Comparison of ENCODE assay signal across 13 cellular contexts in genomic region chr1:17287377-17287776, GRCh38.
DNase-seq lines count a peak whose midpoint lies in the region; TF ChIP-seq lines count a peak whose summit lies in the region.
"Had no signal": no experiment of that assay in that cellular context is flagged by ENCODE, and none has a peak within 500 bp of the region (broad histone marks: within the 10 kb centered on the region; RNA-seq: fewer than 3 reads in every experiment).

No MANE protein-coding gene starts in this region.

- no peak for TF ChIP-seq CTCF in AG04449 (IDR thresholded peaks at IDR 0.05; ENCODE audit: insufficient read depth, low read length, missing control alignments)
- TF ChIP-seq CTCF in foreskin fibroblast (IDR thresholded peaks at IDR 0.05; ENCODE audit: low read depth, low read length): no peak

- H3K4me3 ChIP-seq in AG04449 (ENCODE audit: low read depth, low read length): no peak overlapping the region
- H3K4me3 ChIP-seq in foreskin fibroblast (ENCODE audit: low read depth in 1 of 2, low read length in 2 of 2): no peak overlapping the region
- H3K4me3 ChIP-seq: breast epithelium had no signal

- DNase-seq in AG04449 (ENCODE audit: low read depth, low spot score) (peak; percentile 50), HS-5 (ENCODE audit: low read depth) (peak; percentile 68), SKM-1 treated with dmso at 0.1 percent for 144 hours (lab: John Stamatoyannopoulos, UW; ENCODE audit: unreplicated experiment) (peak; percentile 42), foreskin fibroblast (peak; percentile 67 to 80), T-helper 1 cell (no peak)
- no peak for DNase-seq in activated CD4-positive, alpha-beta T cell treated with anti-CD3 and anti-CD28 coated beads, Interleukin-2, amount 50 U/mL, for 4 hours
- no peak for DNase-seq in stimulated activated CD4-positive, alpha-beta T cell treated with anti-CD3 and anti-CD28 coated beads, Interleukin-4, amount 100 ng/mL, for 24 hours
- DNase-seq in stimulated activated CD4-positive, alpha-beta T cell treated with anti-CD3 and anti-CD28 coated beads, Interleukin-4, amount 100 ng/mL, for 4 hours: no peak
- DNase-seq: activated T-cell treated with anti-CD3 and anti-CD28 coated beads, Interleukin-2, amount 50 U/mL, for 4 hours; BE2C; NCI-H446 treated with DMSO at 0.1 percent for 48 hours; stimulated activated naive CD8-positive, alpha-beta T cell treated with anti-CD3 and anti-CD28 coated beads, Interleukin-15, Interleukin-2, amounts not matched to agents 100 U/mL and 50 U/mL, for 24 hours had no signal

- POLR2A ChIA-PET in AG04449 (lab: Yijun Ruan, JAX): interaction anchor here (0.6 kb wide), 1 partner anchor 20 kb away, joined by 3 read pairs; no protein-coding TSS in a partner anchor

- CTCF ChIA-PET in AG04449 (lab: Yijun Ruan, JAX): interaction anchor here (0.7 to 5.8 kb wide), 4 partner anchors 13 to 225 kb away, joined by 3 to 37 read pairs (median 3); no protein-coding TSS in a partner anchor

Comparison
In these comparisons a context has a peak if more than half of its experiments do, and no peak if none do; other contexts are left out.
1. DNase-seq: peak in AG04449 (single experiment), HS-5 (single experiment), SKM-1 treated with dmso at 0.1 percent for 144 hours (single experiment) and foreskin fibroblast (2 of 2); none in T-helper 1 cell (0 of 5), activated CD4-positive, alpha-beta T cell treated with anti-CD3 and anti-CD28 coated beads, Interleukin-2, amount 50 U/mL, for 4 hours (0 of 2), stimulated activated CD4-positive, alpha-beta T cell treated with anti-CD3 and anti-CD28 coated beads, Interleukin-4, amount 100 ng/mL, for 24 hours (single experiment) and stimulated activated CD4-positive, alpha-beta T cell treated with anti-CD3 and anti-CD28 coated beads, Interleukin-4, amount 100 ng/mL, for 4 hours (0 of 2).